In the genomic region with DNA sequence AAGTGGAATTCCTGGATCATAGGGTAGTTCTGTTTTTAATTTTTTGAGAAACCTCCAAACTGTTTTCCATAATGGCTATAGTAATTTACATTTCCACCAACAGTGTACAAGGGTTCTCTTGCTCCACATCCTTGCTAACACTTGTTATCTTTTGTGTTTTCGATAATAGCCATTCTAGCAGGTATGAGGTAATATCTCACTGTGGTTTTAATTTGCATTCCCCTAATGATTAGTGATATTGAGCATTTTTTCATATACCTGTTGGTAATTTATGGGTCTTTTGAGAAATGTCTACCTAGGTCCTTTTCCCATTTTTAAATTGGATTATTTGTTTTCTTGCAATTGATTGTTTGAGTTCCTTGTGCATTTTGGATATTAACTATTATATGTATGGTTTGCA, we compare ENCODE assay signal across 28 cellular contexts.
"Had no signal": no experiment of that assay in that cellular context is flagged by ENCODE, and none has a peak within 500 bp of the region (broad histone marks: within the 10 kb centered on the region; RNA-seq: fewer than 3 reads in every experiment).

No MANE protein-coding gene starts in this region.

- H3K27me3 ChIP-seq: stomach, suprapubic skin, testis, thyroid gland, tibial artery, tibial nerve, transverse colon, upper lobe of left lung, upper lobe of right lung, uterus, vagina had no signal

- H3K9me3 Mint-ChIP-seq: stimulated activated effector memory CD8-positive, alpha-beta T cell treated with anti-CD3 and anti-CD28 coated beads, Interleukin-12 subunit alpha, Interleukin-12 subunit beta, amount 100 ng/mL, for 72 hours; stimulated activated memory B cell treated with anti-CD40 and anti-IgM and Interleukin-4, amounts not matched to agents 10 μg/mL and 1 μg/mL and 100 μg/mL, for 72 hours; stimulated activated naive B cell treated with anti-CD40 and anti-IgM and Interleukin-4, amounts not matched to agents 10 μg/mL and 1 μg/mL and 100 μg/mL, for 72 hours; stimulated activated naive CD8-positive, alpha-beta T cell treated with anti-CD3 and anti-CD28 coated beads, Interleukin-15, amount 100 ng/mL, for 72 hours; stimulated activated naive CD8-positive, alpha-beta T cell treated with anti-CD3 and anti-CD28 coated beads, Interleukin-15, Interleukin-2, amounts not matched to agents 100 ng/mL and 50 ng/mL, for 24 hours; type B pancreatic cell had no signal

- H3K36me3 ChIP-seq: stomach, suprapubic skin, thoracic aorta, thyroid gland, tibial artery, tibial nerve, transverse colon, upper lobe of left lung, upper lobe of right lung, uterus, vagina had no signal

- DNase-seq: stimulated activated CD4-positive, alpha-beta T cell treated with anti-CD3 and anti-CD28 coated beads, Interleukin-2, amount 100 ng/mL, for 48 hours; stimulated activated CD4-positive, alpha-beta T cell treated with anti-CD3 and anti-CD28 coated beads, Interleukin-4, amount 100 ng/mL, for 1 hour; stimulated activated CD4-positive, alpha-beta T cell treated with anti-CD3 and anti-CD28 coated beads, Interleukin-4, amount 100 ng/mL, for 24 hours; stimulated activated CD4-positive, alpha-beta T cell treated with anti-CD3 and anti-CD28 coated beads, Interleukin-4, amount 100 ng/mL, for 4 hours; stimulated activated CD8-positive, alpha-beta memory T cell treated with anti-CD3 and anti-CD28 coated beads, Interleukin-4, amount 100 ng/mL, for 48 hours; stimulated activated naive B cell treated with anti-CD40 and anti-IgM and Interleukin-4, amounts not matched to agents 10 μg/mL and 1 μg/mL and 100 μg/mL, for 72 hours; stimulated activated naive CD4-positive, alpha-beta T cell; stimulated activated naive CD4-positive, alpha-beta T cell treated with Interleukin-2 at 50 U/mL for 16 hours; stimulated activated naive CD8-positive, alpha-beta T cell treated with anti-CD3 and anti-CD28 coated beads, Interleukin-15, amount 100 ng/mL, for 72 hours; stimulated activated naive CD8-positive, alpha-beta T cell treated with anti-CD3 and anti-CD28 coated beads, Interleukin-15, Interleukin-2, amounts not matched to agents 100 U/mL and 50 U/mL, for 24 hours; stomach; substantia nigra; testis; thyroid gland; tibial artery; transverse colon; upper lobe of left lung; upper lobe of right lung; uterus had no signal

- H3K4me1 ChIP-seq: suprapubic skin, uterus had no signal

- H3K27ac Mint-ChIP-seq: stimulated activated effector memory CD8-positive, alpha-beta T cell treated with anti-CD3 and anti-CD28 coated beads, Interleukin-12 subunit alpha, Interleukin-12 subunit beta, amount 100 ng/mL, for 72 hours; stimulated activated memory B cell treated with anti-CD40 and anti-IgM and Interleukin-4, amounts not matched to agents 10 μg/mL and 1 μg/mL and 100 μg/mL, for 72 hours; stimulated activated naive CD8-positive, alpha-beta T cell treated with anti-CD3 and anti-CD28 coated beads, Interleukin-15, amount 100 ng/mL, for 72 hours; stimulated activated naive CD8-positive, alpha-beta T cell treated with anti-CD3 and anti-CD28 coated beads, Interleukin-15, Interleukin-2, amounts not matched to agents 100 ng/mL and 50 ng/mL, for 24 hours; type B pancreatic cell had no signal

- H3K4me3 ChIP-seq: stomach, suprapubic skin, testis, thoracic aorta, thyroid gland, tibial artery, tibial nerve, transverse colon, upper lobe of left lung, upper lobe of right lung, uterus, vagina had no signal

- H3K9me3 ChIP-seq: stomach, suprapubic skin, testis, thoracic aorta, thyroid gland, tibial artery, transverse colon, upper lobe of left lung, upper lobe of right lung, uterus, vagina had no signal

- H3K36me3 Mint-ChIP-seq: stimulated activated effector memory CD8-positive, alpha-beta T cell treated with anti-CD3 and anti-CD28 coated beads, Interleukin-12 subunit alpha, Interleukin-12 subunit beta, amount 100 ng/mL, for 72 hours; type B pancreatic cell had no signal

- H3K27ac ChIP-seq: stomach, suprapubic skin, testis, thoracic aorta, thyroid gland, tibial artery, tibial nerve, transverse colon, upper lobe of left lung, upper lobe of right lung, uterus, vagina had no signal

- FAIRE-seq: urothelium cell line had no signal

- H3K27me3 Mint-ChIP-seq: stimulated activated memory B cell treated with anti-CD40 and anti-IgM and Interleukin-4, amounts not matched to agents 10 μg/mL and 1 μg/mL and 100 μg/mL, for 72 hours; stimulated activated naive B cell treated with anti-CD40 and anti-IgM and Interleukin-4, amounts not matched to agents 10 μg/mL and 1 μg/mL and 100 μg/mL, for 72 hours; stimulated activated naive CD8-positive, alpha-beta T cell treated with anti-CD3 and anti-CD28 coated beads, Interleukin-15, amount 100 ng/mL, for 72 hours; stimulated activated naive CD8-positive, alpha-beta T cell treated with anti-CD3 and anti-CD28 coated beads, Interleukin-15, Interleukin-2, amounts not matched to agents 100 ng/mL and 50 ng/mL, for 24 hours; type B pancreatic cell had no signal

- ATAC-seq: stimulated activated effector memory CD8-positive, alpha-beta T cell treated with anti-CD3 and anti-CD28 coated beads, Interleukin-12 subunit alpha, Interleukin-12 subunit beta, amount 100 ng/mL, for 72 hours; stimulated activated memory B cell treated with anti-CD40 and anti-IgM and Interleukin-4, amounts not matched to agents 10 μg/mL and 1 μg/mL and 100 μg/mL, for 72 hours; stimulated activated naive B cell treated with anti-CD40 and anti-IgM and Interleukin-4, amounts not matched to agents 10 μg/mL and 1 μg/mL and 100 μg/mL, for 72 hours; stimulated activated naive CD8-positive, alpha-beta T cell treated with anti-CD3 and anti-CD28 coated beads, Interleukin-15, amount 100 ng/mL, for 72 hours; stimulated activated naive CD8-positive, alpha-beta T cell treated with anti-CD3 and anti-CD28 coated beads, Interleukin-15, Interleukin-2, amounts not matched to agents 100 U/mL and 50 U/mL, for 24 hours; upper lobe of right lung had no signal

- H3K4me3 Mint-ChIP-seq: stimulated activated effector memory CD8-positive, alpha-beta T cell treated with anti-CD3 and anti-CD28 coated beads, Interleukin-12 subunit alpha, Interleukin-12 subunit beta, amount 100 ng/mL, for 72 hours; stimulated activated memory B cell treated with anti-CD40 and anti-IgM and Interleukin-4, amounts not matched to agents 10 μg/mL and 1 μg/mL and 100 μg/mL, for 72 hours; stimulated activated naive B cell treated with anti-CD40 and anti-IgM and Interleukin-4, amounts not matched to agents 10 μg/mL and 1 μg/mL and 100 μg/mL, for 72 hours; stimulated activated naive CD8-positive, alpha-beta T cell treated with anti-CD3 and anti-CD28 coated beads, Interleukin-15, amount 100 ng/mL, for 72 hours; stimulated activated naive CD8-positive, alpha-beta T cell treated with anti-CD3 and anti-CD28 coated beads, Interleukin-15, Interleukin-2, amounts not matched to agents 100 ng/mL and 50 ng/mL, for 24 hours; type B pancreatic cell had no signal
